10 cellular contexts compared by ENCODE assay signal in the genomic region with DNA sequence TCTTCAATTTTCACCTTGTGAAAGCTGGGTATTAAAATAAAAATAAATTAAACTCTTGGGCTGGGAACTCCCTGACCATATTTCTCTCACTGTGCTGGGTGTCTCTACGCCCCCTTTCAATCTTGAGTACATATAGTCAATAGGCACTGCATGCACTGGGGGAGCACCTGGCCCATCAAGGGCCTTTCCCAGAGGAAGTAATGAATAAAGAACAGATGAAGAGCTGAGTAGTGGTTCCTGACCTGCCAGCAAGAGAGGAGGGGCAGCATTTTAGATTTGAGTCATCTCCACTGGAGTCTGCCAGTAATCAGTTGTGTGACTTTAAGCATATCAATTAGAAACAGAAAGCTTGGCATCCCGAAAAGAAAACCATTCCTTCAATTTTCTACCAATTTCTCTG. TPM values are rescaled to one million over a fixed set of nuclear protein-coding genes. Genes with fewer than 3 reads are reported as not detected.
DNase-seq lines count a peak whose midpoint lies in the region; ATAC-seq, FAIRE-seq and TF ChIP-seq lines count a peak whose summit lies in the region.
"Had no signal": no experiment of that assay in that cellular context is flagged by ENCODE, and none has a peak within 500 bp of the region (broad histone marks: within the 10 kb centered on the region; RNA-seq: fewer than 3 reads in every experiment).

No MANE protein-coding gene starts in this region.

- no peaks in the 10 kb centered on the region for H3K9me3 Mint-ChIP-seq in chondrocyte (ENCODE audit: low read depth)

- WGBS in small intestine, 3 donors, result 71 to 85% (median 81%) methylated on average over 2 of the region's 2 CpGs

- no peak overlapping the region for H3K4me3 Mint-ChIP-seq in chondrocyte (ENCODE audit: unreplicated experiment)

- no peak overlapping the region for H3K27ac ChIP-seq in small intestine (ENCODE audit: low read depth in 1 of 2, low read length in 1 of 2)
- H3K27ac ChIP-seq: HL-60 had no signal

- DNase-seq in ELR (ENCODE audit: low read depth) (peak; percentile 47), chondrocyte (ENCODE audit: low spot score) (no peak), NOMO-1 treated with DMSO at 0.1 percent for 48 hours (lab: John Stamatoyannopoulos, UW; ENCODE audit: unreplicated experiment) (no peak), NCI-H748 treated with DMSO at 0.1 percent for 48 hours (lab: John Stamatoyannopoulos, UW) (no peak), UCSD-AML1 (lab: John Stamatoyannopoulos, UW; ENCODE audit: unreplicated experiment) (no peak), small intestine (no peak)

- no peak for FAIRE-seq in small intestine (lab: Jason Lieb, UNC)
- FAIRE-seq: endometrium had no signal

- H3K27me3 ChIP-seq in small intestine (ENCODE audit: control insufficient read depth in 2 of 2, insufficient read depth in 2 of 2, low read length in 2 of 2), result no peaks in the 10 kb centered on the region

- no peaks in the 10 kb centered on the region for H3K27me3 Mint-ChIP-seq in chondrocyte (ENCODE audit: low read depth)

- H3K36me3 ChIP-seq in small intestine (ENCODE audit: control insufficient read depth in 2 of 2, insufficient read depth in 2 of 2, low read length in 2 of 2), result no peaks in the 10 kb centered on the region

- H3K27ac Mint-ChIP-seq in chondrocyte (ENCODE audit: unreplicated experiment), result peak overlapping the region; percentile 39

- no peaks in the 10 kb centered on the region for H3K36me3 Mint-ChIP-seq in chondrocyte (ENCODE audit: low read depth)

- TF ChIP-seq CTCF in chondrocyte (IDR thresholded peaks at IDR 0.05), result no peak

- H3K4me1 ChIP-seq in small intestine (ENCODE audit: control insufficient read depth in 2 of 2, insufficient read depth in 1 of 2, low read depth in 1 of 2, low read length in 1 of 2), result peaks cover 0 to 3% of the 10 kb centered on the region in 2 donors

- ATAC-seq in GM19455 (IDR thresholded peaks at IDR 0.05; ENCODE audit: unreplicated experiment) (peak; percentile 67), HG03460 (IDR thresholded peaks at IDR 0.05; ENCODE audit: unreplicated experiment) (peak; percentile 90)

- peaks cover 37% of the 10 kb centered on the region for H3K4me1 Mint-ChIP-seq in chondrocyte (ENCODE audit: low read depth)

- H3K9me3 ChIP-seq in small intestine (ENCODE audit: control insufficient read depth, low read depth), result no peaks in the 10 kb centered on the region

- H3K4me3 ChIP-seq in small intestine (ENCODE audit: low read depth in 1 of 2, low read length in 2 of 2), result no peak overlapping the region

RNA-seq across cellular contexts. Expression of gene MAPKAP1, which starts 6.2 kb away (rescaled TPM):
- total RNA-seq in chondrocyte, result 80.3 to 93.9 TPM (median 91.5 TPM) in 3 replicates
- polyA plus RNA-seq in small intestine, result 10 to 100 TPM; 38.4 to 57.4 (median 45.0) TPM

RNA-seq across cellular contexts. Expression of gene PBX3, which starts 46.4 kb away (rescaled TPM):
- 24.1 to 32.8 TPM (median 26.6 TPM) in 3 replicates for total RNA-seq in chondrocyte
- 1 to 10 TPM; 2.5 to 8.7 (median 4.1) TPM for polyA plus RNA-seq in small intestine
